26 cellular contexts compared by ENCODE assay signal in the genomic region with DNA sequence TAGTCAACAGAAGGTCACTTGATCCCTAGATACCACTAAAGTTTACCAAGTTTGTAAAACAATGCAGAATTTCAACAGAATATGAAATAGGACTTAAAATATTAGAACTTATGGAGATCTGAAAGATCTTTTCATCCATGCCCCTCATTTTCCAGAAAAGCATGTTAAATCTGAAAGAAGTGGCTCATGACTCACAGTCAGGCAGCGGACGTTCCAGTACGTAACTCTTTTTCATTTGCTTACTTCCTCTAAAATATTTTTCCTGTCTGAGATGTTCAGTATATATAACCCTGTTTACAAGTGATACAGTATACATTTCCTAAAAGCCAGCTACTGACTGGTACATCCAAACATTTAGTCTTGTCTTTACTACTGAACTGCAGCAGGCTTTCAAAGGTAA.
"Had no signal": no experiment of that assay in that cellular context is flagged by ENCODE, and none has a peak within 500 bp of the region (broad histone marks: within the 10 kb centered on the region; RNA-seq: fewer than 3 reads in every experiment).

No MANE protein-coding gene starts in this region.

- ATAC-seq: activated CD4-positive, alpha-beta T cell treated with anti-CD3 and anti-CD28 coated beads for 36 hours; activated naive CD4-positive, alpha-beta T cell treated with anti-CD3 and anti-CD28 coated beads, Interleukin-2, amount 50 U/mL, for 72 hours; body of pancreas; gastroesophageal sphincter; left cardiac atrium; left ventricle myocardium superior; mucosa of descending colon; sciatic nerve; stimulated activated naive B cell treated with anti-CD40 and anti-IgM and Interleukin-4, amounts not matched to agents 10 μg/mL and 1 μg/mL and 100 μg/mL, for 72 hours had no signal

- DNase-seq: activated CD4-positive, alpha-beta T cell treated with anti-CD3 and anti-CD28 coated beads for 36 hours; activated CD4-positive, alpha-beta T cell treated with anti-CD3 and anti-CD28 coated beads, Interleukin-2, amount 50 U/mL, for 48 hours; activated CD4-positive, CD25-positive, alpha-beta regulatory T cell; activated naive CD4-positive, alpha-beta T cell; adrenal gland; aorta; body of pancreas; effector memory CD4-positive, alpha-beta T cell; head of caudate nucleus; hippocampal formation; left cardiac atrium; left ventricle myocardium superior; mucosa of descending colon; nephron progenitor cell; ovary; retina; stimulated activated CD4-positive, alpha-beta T cell treated with anti-CD3 and anti-CD28 coated beads, Interleukin-1b, Interleukin-23, amount 100 ng/mL, for 48 hours; stimulated activated CD4-positive, alpha-beta T cell treated with anti-CD3 and anti-CD28 coated beads, Interleukin-4, amount 100 ng/mL, for 4 hours; stimulated activated CD8-positive, alpha-beta memory T cell treated with anti-CD3 and anti-CD28 coated beads, Interleukin-4, amount 100 ng/mL, for 48 hours; stimulated activated naive B cell treated with anti-CD40 and anti-IgM and Interleukin-4, amounts not matched to agents 10 μg/mL and 1 μg/mL and 100 μg/mL, for 72 hours; stomach; thyroid gland; upper lobe of left lung had no signal

- H3K4me1 Mint-ChIP-seq: nephron progenitor cell; stimulated activated naive B cell treated with anti-CD40 and anti-IgM and Interleukin-4, amounts not matched to agents 10 μg/mL and 1 μg/mL and 100 μg/mL, for 72 hours had no signal

- H3K27me3 Mint-ChIP-seq: activated CD4-positive, alpha-beta T cell treated with anti-CD3 and anti-CD28 coated beads for 36 hours; stimulated activated naive B cell treated with anti-CD40 and anti-IgM and Interleukin-4, amounts not matched to agents 10 μg/mL and 1 μg/mL and 100 μg/mL, for 72 hours had no signal

- H3K4me3 Mint-ChIP-seq: activated CD4-positive, alpha-beta T cell treated with anti-CD3 and anti-CD28 coated beads for 36 hours; nephron progenitor cell; stimulated activated naive B cell treated with anti-CD40 and anti-IgM and Interleukin-4, amounts not matched to agents 10 μg/mL and 1 μg/mL and 100 μg/mL, for 72 hours had no signal

- H3K27ac Mint-ChIP-seq: activated CD4-positive, alpha-beta T cell treated with anti-CD3 and anti-CD28 coated beads for 36 hours; nephron progenitor cell had no signal

- H3K9me3 Mint-ChIP-seq: activated naive CD4-positive, alpha-beta T cell treated with anti-CD3 and anti-CD28 coated beads, Interleukin-2, amount 50 U/mL, for 72 hours; nephron progenitor cell; stimulated activated naive B cell treated with anti-CD40 and anti-IgM and Interleukin-4, amounts not matched to agents 10 μg/mL and 1 μg/mL and 100 μg/mL, for 72 hours had no signal
